ENCODE assay signal across 1 cellular context in genomic region chr11:43504316-43504950, GRCh38.
TF ChIP-seq lines count a peak whose summit lies in the region.

No MANE protein-coding gene starts in this region.

TF ChIP-seq in HCT116, 20 proteins besides CTCF, POLR2A, EP300 and RAD21 (continued from another document):
- no peak for TF ChIP-seq EZH2phosphoT487 (IDR thresholded peaks at IDR 0.05; ENCODE audit: borderline replicate concordance)
- TF ChIP-seq JUND (IDR thresholded peaks at IDR 0.05) = no peak
- no peak for TF ChIP-seq CEBPB (IDR thresholded peaks at IDR 0.05; ENCODE audit: low read depth)
